ENCODE assay signal across 12 cellular contexts in the genomic region with DNA sequence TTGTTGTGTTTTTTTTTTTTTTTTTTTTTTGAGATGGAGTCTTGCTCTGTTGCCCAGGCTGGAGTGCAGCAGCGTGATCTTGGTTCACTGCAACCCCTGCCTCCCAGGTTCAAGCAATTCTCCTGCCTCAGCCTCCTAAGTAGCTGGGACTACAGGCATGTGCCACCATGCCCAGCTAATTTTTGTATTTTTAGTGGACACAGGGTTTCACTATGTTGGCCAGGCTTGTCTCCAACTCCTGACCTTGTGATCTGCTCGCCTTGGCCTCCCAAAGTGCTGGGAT. TPM values are rescaled to one million over a fixed set of nuclear protein-coding genes. Genes with fewer than 3 reads are reported as not detected.
"Had no signal": no experiment of that assay in that cellular context is flagged by ENCODE, and none has a peak within 500 bp of the region (broad histone marks: within the 10 kb centered on the region; RNA-seq: fewer than 3 reads in every experiment).

No MANE protein-coding gene starts in this region.

RNA-seq across cellular contexts. Expression of gene RPGRIP1, which starts 22.9 kb away (rescaled TPM):
- total RNA-seq: dermis blood vessel endothelial cell, endothelial cell of umbilical vein, epithelial cell of proximal tubule, esophagus mucosa, esophagus muscularis mucosa, esophagus squamous epithelium, fibroblast of villous mesenchyme, foreskin keratinocyte, frontal cortex, gastrocnemius medialis, glomerular endothelial cell had no signal
- polyA plus RNA-seq: endothelial cell of umbilical vein, foreskin keratinocyte, hepatocyte had no signal
